6 cellular contexts compared by ENCODE assay signal in genomic region chr14:22819191-22819988, GRCh38.
A peak's percentile ranks its signal among the peaks of the same experiment; 100 is the strongest.
DNase-seq lines count a peak whose midpoint lies in the region; ATAC-seq lines count a peak whose summit lies in the region.

No MANE protein-coding gene starts in this region.

- peak overlapping the region; percentile 80 for H3K27ac ChIP-seq in angular gyrus (ENCODE audit: low read depth, low read length)
- peak overlapping the region; percentile 73 to 82 for H3K27ac ChIP-seq in mucosa of rectum (ENCODE audit: low read depth in 2 of 2, low read length in 2 of 2)

- peak overlapping the region; percentile 29 to 52 for H3K9ac ChIP-seq in mucosa of rectum (ENCODE audit: low read depth in 1 of 2, low read length in 2 of 2)

- DNase-seq in NCI-H2196 (lab: John Stamatoyannopoulos, UW; ENCODE audit: unreplicated experiment) (no peak), GM19240 (ENCODE audit: insufficient read length, low spot score) (no peak), NCI-H1694 (lab: John Stamatoyannopoulos, UW) (no peak)

- ATAC-seq in HG02588 (IDR thresholded peaks at IDR 0.05; ENCODE audit: unreplicated experiment), result peak; percentile 36

- H3K9me3 ChIP-seq in mucosa of rectum (ENCODE audit: control insufficient read depth in 2 of 2, low read length in 2 of 2), result no peaks in the 10 kb centered on the region

- peak overlapping the region; percentile 32 to 66 for H3K4me3 ChIP-seq in mucosa of rectum (ENCODE audit: low read length in 2 of 2)

- peaks cover 20 to 25% of the 10 kb centered on the region in 2 donors for H3K4me1 ChIP-seq in mucosa of rectum (ENCODE audit: control insufficient read depth in 2 of 2, insufficient read depth in 2 of 2, low read length in 2 of 2)

- H3K36me3 ChIP-seq in mucosa of rectum (ENCODE audit: control insufficient read depth in 2 of 2, insufficient read depth in 2 of 2, low read length in 2 of 2), result no peaks in the 10 kb centered on the region

- no peaks in the 10 kb centered on the region for H3K27me3 ChIP-seq in mucosa of rectum (ENCODE audit: control insufficient read depth in 2 of 2, insufficient read depth in 2 of 2, low read length in 2 of 2)
